Comparison of ENCODE assay signal across 8 cellular contexts in genomic region chr2:43105586-43106562, GRCh38.
A peak's percentile ranks its signal among the peaks of the same experiment; 100 is the strongest.
DNase-seq lines count a peak whose midpoint lies in the region; ATAC-seq lines count a peak whose summit lies in the region.

No MANE protein-coding gene starts in this region.

- H3K27ac ChIP-seq in substantia nigra (ENCODE audit: low read depth, low read length, poor library complexity, severe bottlenecking): peak overlapping the region; percentile 83

- POLR2A ChIA-PET in activated CD8-positive, alpha-beta T cell treated with anti-CD3 and anti-CD28 coated beads, Interleukin-2, amount 10 ng/mL, durations not matched to agents 7 days and 5 days (lab: Charles Lee): no interaction called here

- DNase-seq in GM03348 (ENCODE audit: low spot score) (peak; percentile 81), iris pigment epithelial cell (ENCODE audit: low read depth) (peak; percentile 62), substantia nigra (lab: John Stamatoyannopoulos, UW) (peak in 16 of 49 donors; percentile 24 to 72 (median 44)), NCI-H146 treated with DMSO at 0.1 percent for 48 hours (lab: John Stamatoyannopoulos, UW; ENCODE audit: unreplicated experiment) (no peak)
- DNase-seq in activated CD8-positive, alpha-beta T cell treated with anti-CD3 and anti-CD28 coated beads, Interleukin-2, amount 10 ng/mL, durations not matched to agents 7 days and 5 days: no peak

- peak overlapping the region; percentile 43 for H3K27ac Mint-ChIP-seq in activated CD8-positive, alpha-beta T cell treated with anti-CD3 and anti-CD28 coated beads, Interleukin-2, amount 10 ng/mL, durations not matched to agents 7 days and 5 days

- CTCF ChIA-PET in activated CD8-positive, alpha-beta T cell treated with anti-CD3 and anti-CD28 coated beads, Interleukin-2, amount 10 ng/mL, durations not matched to agents 7 days and 5 days (lab: Charles Lee): no interaction called here

- peaks cover 14% of the 10 kb centered on the region for H3K36me3 Mint-ChIP-seq in activated CD8-positive, alpha-beta T cell treated with anti-CD3 and anti-CD28 coated beads, Interleukin-2, amount 10 ng/mL, durations not matched to agents 7 days and 5 days (ENCODE audit: low read depth)

- H3K27me3 Mint-ChIP-seq in activated CD8-positive, alpha-beta T cell treated with anti-CD3 and anti-CD28 coated beads, Interleukin-2, amount 10 ng/mL, durations not matched to agents 7 days and 5 days (ENCODE audit: low read depth): no peaks in the 10 kb centered on the region

- no peaks in the 10 kb centered on the region for H3K9me3 Mint-ChIP-seq in activated CD8-positive, alpha-beta T cell treated with anti-CD3 and anti-CD28 coated beads, Interleukin-2, amount 10 ng/mL, durations not matched to agents 7 days and 5 days (ENCODE audit: insufficient read depth)

- ATAC-seq in HG03354 (IDR thresholded peaks at IDR 0.05; ENCODE audit: poor library complexity, severe bottlenecking, unreplicated experiment) (peak; percentile 69), HG02870 (IDR thresholded peaks at IDR 0.05; ENCODE audit: unreplicated experiment) (no peak), GM18511 (IDR thresholded peaks at IDR 0.05; ENCODE audit: unreplicated experiment) (no peak)
- no peak for ATAC-seq in activated CD8-positive, alpha-beta T cell treated with anti-CD3 and anti-CD28 coated beads, Interleukin-2, amount 10 ng/mL, durations not matched to agents 7 days and 5 days

- H3K4me1 Mint-ChIP-seq in activated CD8-positive, alpha-beta T cell treated with anti-CD3 and anti-CD28 coated beads, Interleukin-2, amount 10 ng/mL, durations not matched to agents 7 days and 5 days (ENCODE audit: low read depth): peaks cover 5% of the 10 kb centered on the region

- no peak overlapping the region for H3K4me3 Mint-ChIP-seq in activated CD8-positive, alpha-beta T cell treated with anti-CD3 and anti-CD28 coated beads, Interleukin-2, amount 10 ng/mL, durations not matched to agents 7 days and 5 days

Comparison
In these comparisons a context has a peak if more than half of its experiments do, and no peak if none do; other contexts are left out.
1. DNase-seq: peak in GM03348 (single experiment) and iris pigment epithelial cell (single experiment); none in activated CD8-positive, alpha-beta T cell treated with anti-CD3 and anti-CD28 coated beads, Interleukin-2, amount 10 ng/mL, durations not matched to agents 7 days and 5 days (single experiment) and NCI-H146 treated with DMSO at 0.1 percent for 48 hours (single experiment).